8 cellular contexts compared by ENCODE assay signal in the genomic region with DNA sequence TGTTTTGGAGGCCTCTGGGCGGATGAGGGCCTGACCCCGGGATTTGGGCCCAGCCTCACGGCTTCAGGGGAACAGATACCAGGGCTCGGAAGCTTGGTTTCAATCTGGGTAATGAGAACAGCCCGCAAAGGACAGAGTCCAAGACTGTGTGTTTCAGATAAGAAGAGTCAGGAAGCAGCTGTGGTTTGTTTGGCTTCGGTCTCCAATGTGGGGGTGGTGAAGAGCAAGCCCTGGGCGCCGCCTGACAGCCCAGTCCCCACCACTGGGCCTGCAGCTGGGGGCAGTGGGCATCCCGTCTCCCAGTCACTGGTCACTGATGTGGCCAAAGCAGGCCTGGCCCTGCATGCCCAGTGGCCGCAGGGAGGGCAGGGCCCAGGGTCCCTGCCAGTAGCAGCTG. TPM values are rescaled to one million over a fixed set of nuclear protein-coding genes. Genes with fewer than 3 reads are reported as not detected.
DNase-seq lines count a peak whose midpoint lies in the region; ATAC-seq and TF ChIP-seq lines count a peak whose summit lies in the region.

No MANE protein-coding gene starts in this region.

- H3K27ac ChIP-seq in BLaER1 treated with 17β-estradiol and CSF1 and Interleukin-3, amounts not matched to agents 10 nM and 100 nM = peak overlapping the region in 9 of 11 experiments; percentile 37 to 82 (median 62); a peak in 15 of 22 replicates
- H3K27ac ChIP-seq in smooth muscle cell (ENCODE audit: low read depth) = peak overlapping the region; percentile 19

- TF ChIP-seq CTCF in endothelial cell (IDR thresholded peaks at IDR 0.05; ENCODE audit: unreplicated experiment) (no peak), smooth muscle cell (IDR thresholded peaks at IDR 0.05; ENCODE audit: borderline replicate concordance, insufficient read depth, poor library complexity, severe bottlenecking) (no peak)

- peaks cover 18% of the 10 kb centered on the region for H3K36me3 Mint-ChIP-seq in endothelial cell (ENCODE audit: low read depth, unreplicated experiment)

- H3K79me2 ChIP-seq in smooth muscle cell (ENCODE audit: low read depth) = peaks cover 14% of the 10 kb centered on the region

- no peak overlapping the region for H3K4me3 Mint-ChIP-seq in endothelial cell (ENCODE audit: unreplicated experiment)

- 32% methylated on average over 10 of the region's 10 CpGs for WGBS in smooth muscle cell (ENCODE audit: low lambda C conversion rate)

- no peak overlapping the region for H3K27ac Mint-ChIP-seq in endothelial cell (ENCODE audit: unreplicated experiment)

- H3K9ac ChIP-seq in BLaER1 treated with 17β-estradiol and CSF1 and Interleukin-3, amounts not matched to agents 10 nM and 100 nM = peak overlapping the region in 10 of 11 experiments; percentile 0 to 74 (median 56); a peak in 17 of 22 replicates
- H3K9ac ChIP-seq in smooth muscle cell (ENCODE audit: low read depth) = no peak overlapping the region

- peaks cover 4% of the 10 kb centered on the region for H3K27me3 Mint-ChIP-seq in endothelial cell (ENCODE audit: unreplicated experiment)

- H3K27me3 ChIP-seq in BLaER1 treated with 17β-estradiol and CSF1 and Interleukin-3, amounts not matched to agents 10 nM and 100 nM = peaks cover 0 to 73% (median 18%) of the 10 kb centered on the region in 11 experiments; a peak in 14 of 22 replicates
- H3K27me3 ChIP-seq in smooth muscle cell (ENCODE audit: low read depth) = no peaks in the 10 kb centered on the region

- H3K36me3 ChIP-seq in BLaER1 treated with 17β-estradiol and CSF1 and Interleukin-3, amounts not matched to agents 10 nM and 100 nM = peaks cover 0 to 45% (median 8%) of the 10 kb centered on the region in 11 experiments; a peak in 7 of 22 replicates
- no peaks in the 10 kb centered on the region for H3K36me3 ChIP-seq in smooth muscle cell (ENCODE audit: low read depth)

- DNase-seq in endothelial cell (ENCODE audit: low spot score) (peak; percentile 32), smooth muscle cell (lab: John Stamatoyannopoulos, UW; ENCODE audit: unreplicated experiment) (no peak), NCI-H526 treated with DMSO at 0.1 percent for 48 hours (lab: John Stamatoyannopoulos, UW) (no peak), posterior vena cava (ENCODE audit: low spot score) (no peak), NK-92 (lab: John Stamatoyannopoulos, UW; ENCODE audit: unreplicated experiment) (no peak)

- no peaks in the 10 kb centered on the region for H3K9me3 ChIP-seq in BLaER1 treated with 17β-estradiol and CSF1 and Interleukin-3, amounts not matched to agents 10 nM and 100 nM (replicated peaks in 1 of 11)
- H3K9me3 ChIP-seq in smooth muscle cell (replicated peaks; ENCODE audit: low read depth) = no peaks in the 10 kb centered on the region

- H3K4me1 Mint-ChIP-seq in endothelial cell (ENCODE audit: unreplicated experiment) = peaks cover 14% of the 10 kb centered on the region

- ATAC-seq in GM19438 (IDR thresholded peaks at IDR 0.05; ENCODE audit: low read depth, unreplicated experiment) (peak; percentile 97), HG03439 (IDR thresholded peaks at IDR 0.05; ENCODE audit: unreplicated experiment) (peak; percentile 47)

- peaks cover 52 to 99% (median 88%) of the 10 kb centered on the region in 11 experiments; a peak in 20 of 22 replicates for H4K20me1 ChIP-seq in BLaER1 treated with 17β-estradiol and CSF1 and Interleukin-3, amounts not matched to agents 10 nM and 100 nM
- peaks cover 96% of the 10 kb centered on the region for H4K20me1 ChIP-seq in smooth muscle cell (ENCODE audit: low read depth)

- peaks cover 44 to 100% (median 96%) of the 10 kb centered on the region in 10 experiments for H3K4me1 ChIP-seq in BLaER1 treated with 17β-estradiol and CSF1 and Interleukin-3, amounts not matched to agents 10 nM and 100 nM
- no peaks in the 10 kb centered on the region for H3K4me1 ChIP-seq in smooth muscle cell (ENCODE audit: low read depth)

- H3K4me3 ChIP-seq in BLaER1 treated with 17β-estradiol and CSF1 and Interleukin-3, amounts not matched to agents 10 nM and 100 nM = peak overlapping the region in 1 of 10 experiments; percentile 21; a peak in 1 of 20 replicates
- H3K4me3 ChIP-seq in smooth muscle cell = no peak overlapping the region

- no peaks in the 10 kb centered on the region for H3F3A ChIP-seq in smooth muscle cell (ENCODE audit: low read depth)

- intact Hi-C loops in posterior vena cava (cut with DNase I) = no loop called here

- peak overlapping the region; percentile 84 to 97 (median 93) for H3K4me2 ChIP-seq in BLaER1 treated with 17β-estradiol and CSF1 and Interleukin-3, amounts not matched to agents 10 nM and 100 nM
- H3K4me2 ChIP-seq in smooth muscle cell = peak overlapping the region; percentile 70

- no peak overlapping the region for H2AFZ ChIP-seq in smooth muscle cell (ENCODE audit: low read depth)

- H3K9me3 Mint-ChIP-seq in endothelial cell (ENCODE audit: unreplicated experiment) = no peaks in the 10 kb centered on the region

RNA-seq across cellular contexts. Expression of a gene that starts 9.1 kb away (rescaled TPM):
- total RNA-seq in endothelial cell (ENCODE audit: unreplicated experiment) (53.2 TPM), smooth muscle cell (25.3 and 30.2 TPM in 2 replicates), posterior vena cava (10 to 100 TPM; 48.9 to 52.6 TPM)
- 28.6 and 38.8 TPM in 2 replicates for polyA plus RNA-seq in smooth muscle cell
